ENCODE assay signal across 25 cellular contexts in the genomic region with DNA sequence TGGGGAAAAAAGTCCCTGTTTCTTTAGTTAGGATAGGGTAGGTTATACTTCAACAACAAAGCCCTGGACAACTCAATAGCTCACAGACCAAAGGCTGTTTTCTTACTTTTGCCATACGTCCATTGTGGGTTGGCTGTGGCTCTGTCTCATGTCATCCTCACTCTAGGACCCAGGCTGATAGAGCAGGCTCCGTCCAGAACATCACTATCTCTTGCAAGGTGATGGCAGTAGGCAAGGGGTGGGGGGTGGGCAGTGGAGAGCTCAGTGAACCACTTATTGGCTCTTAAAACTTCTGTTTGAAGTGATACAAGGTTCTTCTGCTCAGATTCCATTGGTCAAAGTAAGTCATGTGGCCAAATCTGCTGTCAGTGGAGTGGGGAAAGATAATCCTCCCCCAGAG.
"Had no signal": no experiment of that assay in that cellular context is flagged by ENCODE, and none has a peak within 500 bp of the region (broad histone marks: within the 10 kb centered on the region; RNA-seq: fewer than 3 reads in every experiment).

No MANE protein-coding gene starts in this region.

- H2AFZ ChIP-seq: neural progenitor cell, parathyroid adenoma had no signal

- H3K4me1 ChIP-seq: neural progenitor cell, parathyroid adenoma, right lobe of liver, sigmoid colon, stomach, thyroid gland, tibial nerve, upper lobe of left lung, vagina had no signal

- H3K4me3 ChIP-seq: neural progenitor cell, ovary, psoas muscle, right lobe of liver, sigmoid colon, stomach, thoracic aorta, thyroid gland, tibial nerve, upper lobe of left lung, vagina had no signal

- H3K27ac ChIP-seq: neural progenitor cell, ovary, parathyroid adenoma, psoas muscle, right lobe of liver, sigmoid colon, stomach, thoracic aorta, thyroid gland, tibial nerve, upper lobe of left lung, vagina had no signal

- ATAC-seq: natural killer cell; psoas muscle; right lobe of liver; stimulated activated effector memory CD8-positive, alpha-beta T cell treated with anti-CD3 and anti-CD28 coated beads, Interleukin-12 subunit alpha, Interleukin-12 subunit beta, amount 100 ng/mL, for 72 hours; stimulated activated naive B cell treated with anti-CD40 and anti-IgM and Interleukin-4, amounts not matched to agents 10 μg/mL and 1 μg/mL and 100 μg/mL, for 72 hours had no signal

- H3K79me2 ChIP-seq: parathyroid adenoma had no signal

- H3K27me3 ChIP-seq: neural progenitor cell, right lobe of liver, sigmoid colon, stomach, thyroid gland, tibial nerve, upper lobe of left lung, vagina had no signal

- H3K9me3 ChIP-seq: ovary, psoas muscle, right lobe of liver, sigmoid colon, stomach, thoracic aorta, thyroid gland, upper lobe of left lung, vagina had no signal

- H3K4me2 ChIP-seq: neural progenitor cell had no signal

- H3K36me3 ChIP-seq: neural progenitor cell, ovary, right lobe of liver, sigmoid colon, stomach, thoracic aorta, thyroid gland, tibial nerve, upper lobe of left lung, vagina had no signal

- H3K9ac ChIP-seq: neural progenitor cell, parathyroid adenoma had no signal

- DNase-seq: natural killer cell; occipital lobe; ovary; posterior cingulate gyrus; psoas muscle; right lobe of liver; sigmoid colon; small intestine; stimulated activated CD4-positive, alpha-beta T cell treated with anti-CD3 and anti-CD28 coated beads, Interleukin-15, amount 100 ng/mL, for 24 hours; stimulated activated CD4-positive, alpha-beta T cell treated with anti-CD3 and anti-CD28 coated beads, Interleukin-2, amount 100 ng/mL, for 24 hours; stimulated activated CD4-positive, alpha-beta T cell treated with anti-CD3 and anti-CD28 coated beads, Interleukin-2, amount 100 ng/mL, for 48 hours; stimulated activated CD4-positive, alpha-beta T cell treated with anti-CD3 and anti-CD28 coated beads, Interleukin-4, amount 100 ng/mL, for 24 hours; stimulated activated naive B cell treated with anti-CD40 and anti-IgM and Interleukin-4, amounts not matched to agents 10 μg/mL and 1 μg/mL and 100 μg/mL, for 72 hours; stimulated activated naive CD4-positive, alpha-beta T cell treated with Interleukin-2 at 50 U/mL for 16 hours; stomach; thyroid gland; trophoblast cell; upper lobe of left lung had no signal

- FAIRE-seq: small intestine, urothelium cell line had no signal
